Comparison of ENCODE assay signal across 21 cellular contexts in the genomic region with DNA sequence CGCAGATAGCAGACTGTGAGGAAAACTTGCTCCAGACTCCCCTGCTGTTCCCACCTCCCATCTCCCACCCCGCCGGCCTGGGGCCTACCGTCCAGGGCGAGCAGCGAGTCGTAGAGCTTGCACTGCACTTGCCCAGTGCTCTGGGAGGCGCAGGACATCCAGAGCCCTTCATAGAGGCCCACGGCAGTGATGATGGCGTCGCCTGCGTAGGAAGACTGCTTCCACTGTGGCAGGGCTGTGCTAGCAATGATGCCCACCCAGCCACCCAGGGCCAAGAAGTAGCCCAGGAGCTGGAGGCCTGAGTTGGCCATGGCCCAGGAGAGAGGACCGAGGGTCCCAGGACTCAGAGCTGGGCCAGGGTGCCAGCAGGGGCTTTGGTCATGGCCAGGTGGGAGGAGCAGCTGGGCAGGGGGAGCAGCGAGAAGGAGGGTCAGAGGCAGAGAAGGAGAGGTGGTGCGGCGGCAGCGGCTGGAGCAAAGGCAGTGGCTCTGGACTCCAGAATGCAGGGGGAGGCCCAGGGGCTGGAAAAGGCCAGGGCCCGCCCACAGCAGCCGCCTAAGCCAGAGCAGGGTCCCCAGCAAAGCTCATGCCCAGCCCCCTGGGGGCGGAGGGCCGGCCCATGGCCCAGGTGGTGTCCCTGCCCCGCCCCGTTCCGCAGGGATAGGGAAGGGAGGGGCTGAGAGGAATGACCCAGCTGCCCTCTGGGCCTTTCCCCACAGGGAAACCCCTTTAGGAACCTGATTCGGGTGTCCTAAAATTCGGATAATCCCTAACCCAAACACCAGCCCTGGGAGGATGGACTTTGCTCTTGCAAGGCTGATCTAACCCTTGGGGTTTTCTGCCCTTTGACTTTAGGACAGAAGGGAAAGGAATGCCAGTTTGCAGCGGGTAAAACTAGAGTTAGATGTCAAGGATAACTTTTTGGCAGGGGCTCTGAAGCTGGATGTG. TPM values are rescaled to one million over a fixed set of nuclear protein-coding genes. Genes with fewer than 3 reads are reported as not detected.
A peak's percentile ranks its signal among the peaks of the same experiment; 100 is the strongest.
DNase-seq lines count a peak whose midpoint lies in the region; ATAC-seq, FAIRE-seq and TF ChIP-seq lines count a peak whose summit lies in the region.
"Had no signal": no experiment of that assay in that cellular context is flagged by ENCODE, and none has a peak within 500 bp of the region (broad histone marks: within the 10 kb centered on the region; RNA-seq: fewer than 3 reads in every experiment).

A gene with protein sequence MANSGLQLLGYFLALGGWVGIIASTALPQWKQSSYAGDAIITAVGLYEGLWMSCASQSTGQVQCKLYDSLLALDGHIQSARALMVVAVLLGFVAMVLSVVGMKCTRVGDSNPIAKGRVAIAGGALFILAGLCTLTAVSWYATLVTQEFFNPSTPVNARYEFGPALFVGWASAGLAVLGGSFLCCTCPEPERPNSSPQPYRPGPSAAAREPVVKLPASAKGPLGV (minus strand): TSS at position 484 of the 948 bp plus-strand sequence. CDS start 173 bp downstream, at position 311.

- H3K79me2 ChIP-seq in hepatocyte: no peaks in the 10 kb centered on the region
- H3K79me2 ChIP-seq: parathyroid adenoma had no signal

- H4K20me1 ChIP-seq in hepatocyte (ENCODE audit: insufficient read depth, poor library complexity, severe bottlenecking): no peaks in the 10 kb centered on the region

- H3K4me3 ChIP-seq in hepatocyte: no peak within 1 kb of the TSS
- H3K4me3 ChIP-seq in ovary: no peak within 1 kb of the TSS
- H3K4me3 ChIP-seq: A549 had no signal

- H3K27ac ChIP-seq in hepatocyte (no peak within 1 kb of the TSS), ovary (no peak within 1 kb of the TSS)
- H3K27ac ChIP-seq: A549, brain microvascular endothelial cell, parathyroid adenoma had no signal

- DNase-seq in AG08396 (ENCODE audit: low spot score) (peak; percentile 12), NCI-H526 treated with DMSO at 0.1 percent for 48 hours (lab: John Stamatoyannopoulos, UW) (peak; percentile 23), hepatocyte (ENCODE audit: low spot score) (peak; percentile 64), mesenteric fat pad (ENCODE audit: low spot score) (peak; percentile 73), kidney tubule cell (ENCODE audit: low spot score) (no peak), GM19239 (ENCODE audit: insufficient read length, low spot score) (no peak), ovary (no peak)
- DNase-seq: activated CD4-positive, alpha-beta T cell treated with anti-CD3 and anti-CD28 coated beads for 48 hours; activated naive CD4-positive, alpha-beta T cell treated with anti-CD3 and anti-CD28 coated beads, Interleukin-2, amount 50 U/mL, for 16 hours; brain microvascular endothelial cell; CD4-positive, alpha-beta memory T cell; EL; immature natural killer cell; NCI-H1092; RPMI8226; stimulated activated CD4-positive, alpha-beta T cell treated with anti-CD3 and anti-CD28 coated beads, Interleukin-12 subunit alpha, Interleukin-12 subunit beta, amount 100 ng/mL, for 4 hours; stimulated activated naive CD8-positive, alpha-beta T cell treated with anti-CD3 and anti-CD28 coated beads, Interleukin-15, Interleukin-2, amounts not matched to agents 100 U/mL and 50 U/mL, for 24 hours had no signal

- no peaks in the 10 kb centered on the region for H3K9me2 ChIP-seq in hepatocyte (replicated peaks; ENCODE audit: insufficient read depth)

- H3K9me3 ChIP-seq in hepatocyte (ENCODE audit: low read depth) (no peaks in the 10 kb centered on the region), ovary (no peaks in the 10 kb centered on the region)
- H3K9me3 ChIP-seq: A549 had no signal

- H3K27me3 ChIP-seq in hepatocyte: no peaks in the 10 kb centered on the region
- H3K27me3 ChIP-seq in ovary: no peaks in the 10 kb centered on the region
- H3K27me3 ChIP-seq: brain microvascular endothelial cell had no signal

- H3K4me2 ChIP-seq in hepatocyte: peak within 1 kb of the TSS; percentile 71
- H3K4me2 ChIP-seq: A549 had no signal

- TF ChIP-seq EP300 in ovary (IDR thresholded peaks at IDR 0.05): no peak

- H3K36me3 ChIP-seq in hepatocyte (replicated peaks; ENCODE audit: insufficient read depth, low read depth) (no peaks in the 10 kb centered on the region), ovary (no peaks in the 10 kb centered on the region)
- H3K36me3 ChIP-seq: brain microvascular endothelial cell had no signal

- TF ChIP-seq POLR2A in ovary (IDR thresholded peaks at IDR 0.05): no peak

- H3K4me1 ChIP-seq in hepatocyte (ENCODE audit: insufficient read depth) (peaks cover 20% of the 10 kb centered on the region), ovary (ENCODE audit: insufficient read depth) (no peaks in the 10 kb centered on the region)
- H3K4me1 ChIP-seq: A549 had no signal

- H2AFZ ChIP-seq in hepatocyte: peak within 1 kb of the TSS; percentile 35
- H2AFZ ChIP-seq: parathyroid adenoma had no signal

- TF ChIP-seq CTCF in hepatocyte (IDR thresholded peaks at IDR 0.05; ENCODE audit: poor library complexity) (no peak), ovary (IDR thresholded peaks at IDR 0.05) (no peak)

- no peak for ATAC-seq in GM21367 (IDR thresholded peaks at IDR 0.05; ENCODE audit: unreplicated experiment)
- ATAC-seq: A549; stimulated activated naive CD8-positive, alpha-beta T cell treated with anti-CD3 and anti-CD28 coated beads, Interleukin-15, Interleukin-2, amounts not matched to agents 100 U/mL and 50 U/mL, for 24 hours had no signal

- no peak for FAIRE-seq in GM19239 (lab: Jason Lieb, UNC)
- FAIRE-seq: A549 had no signal

- intact Hi-C loops in ovary (cut with DNase I): no loop called here

- WGBS in hepatocyte (ENCODE audit: low lambda C conversion rate, missing lambda C conversion rate): 66% methylated on average over 20 of the region's 27 CpGs
- WGBS in ovary, 3 donors: 62 to 64% (median 63%) methylated on average over 27 of the region's 27 CpGs

RNA-seq across cellular contexts. Expression of the gene that starts here (rescaled TPM):
- total RNA-seq in hepatocyte: 2.5 and 6.9 TPM in 2 replicates
- 3.8 and 4.5 TPM in 2 replicates for polyA plus RNA-seq in hepatocyte
- not detected for total RNA-seq in mesenteric fat pad
- under 1 TPM in 2 of 7 donors, not detected in 5; 0.24 to 0.52 TPM for total RNA-seq in ovary
- under 1 TPM in 1 of 2 donors, not detected in 1; 0.07 TPM for polyA plus RNA-seq in ovary
- total RNA-seq: CD4-positive, alpha-beta memory T cell had no signal
- polyA plus RNA-seq: CD4-positive, alpha-beta memory T cell; IgD-negative memory B cell; immature natural killer cell had no signal

Comparison
In these comparisons a context has a peak if more than half of its experiments do, and no peak if none do; other contexts are left out.
1. Peak in DNase-seq in mesenteric fat pad; RNA of the gene not detected or under 1 TPM.
2. DNase-seq: peak in AG08396 (single experiment), NCI-H526 treated with DMSO at 0.1 percent for 48 hours (single experiment) and hepatocyte (single experiment); none in kidney tubule cell (single experiment), GM19239 (single experiment) and ovary (0 of 5).